Comparison of ENCODE assay signal across 9 cellular contexts in genomic region chrX:40167240-40168182, GRCh38.
DNase-seq lines count a peak whose midpoint lies in the region; ATAC-seq and TF ChIP-seq lines count a peak whose summit lies in the region.
"Had no signal": no experiment of that assay in that cellular context is flagged by ENCODE, and none has a peak within 500 bp of the region (broad histone marks: within the 10 kb centered on the region; RNA-seq: fewer than 3 reads in every experiment).

No MANE protein-coding gene starts in this region.

- peaks cover 2% of the 10 kb centered on the region for H3K36me3 Mint-ChIP-seq in activated CD8-positive, alpha-beta T cell treated with anti-CD3 and anti-CD28 coated beads for 36 hours (ENCODE audit: low read depth)

- intact Hi-C loops in activated CD8-positive, alpha-beta T cell treated with anti-CD3 and anti-CD28 coated beads for 36 hours (cut with micrococcal nuclease): no loop called here

- peak overlapping the region; percentile 5 to 45 for H3K4me3 ChIP-seq in right atrium auricular region
- H3K4me3 ChIP-seq in skeletal muscle tissue (ENCODE audit: low read length in 3 of 3): peak overlapping the region; percentile 24 to 67 (median 64)
- H3K4me3 ChIP-seq: A549 had no signal

- no peaks in the 10 kb centered on the region for H3K9me3 Mint-ChIP-seq in activated CD8-positive, alpha-beta T cell treated with anti-CD3 and anti-CD28 coated beads for 36 hours

- H3K27me3 Mint-ChIP-seq in activated CD8-positive, alpha-beta T cell treated with anti-CD3 and anti-CD28 coated beads for 36 hours: no peaks in the 10 kb centered on the region

- DNase-seq in NCI-H1417 (lab: John Stamatoyannopoulos, UW): peak; percentile 41 to 96 (median 87)
- DNase-seq in NCI-H1417 treated with DMSO at 0.1 percent for 48 hours (lab: John Stamatoyannopoulos, UW): no peak
- no peak for DNase-seq in activated CD8-positive, alpha-beta T cell treated with anti-CD3 and anti-CD28 coated beads for 36 hours
- DNase-seq in right atrium auricular region (ENCODE audit: low spot score): no peak
- no peak for DNase-seq in 8988T
- no peak for DNase-seq in SW480 (ENCODE audit: low spot score)

- H3K9me3 ChIP-seq in right atrium auricular region (no peaks in the 10 kb centered on the region), skeletal muscle tissue (ENCODE audit: control insufficient read depth in 3 of 3, low read length in 3 of 3) (no peaks in the 10 kb centered on the region)
- H3K9me3 ChIP-seq: A549 had no signal

- TF ChIP-seq CTCF in activated CD8-positive, alpha-beta T cell treated with anti-CD3 and anti-CD28 coated beads for 36 hours (IDR thresholded peaks at IDR 0.05): no peak
- no peak for TF ChIP-seq CTCF in right atrium auricular region (IDR thresholded peaks at IDR 0.05)

- H3K36me3 ChIP-seq in right atrium auricular region: no peaks in the 10 kb centered on the region
- no peaks in the 10 kb centered on the region for H3K36me3 ChIP-seq in skeletal muscle tissue (ENCODE audit: control insufficient read depth in 3 of 3, insufficient read depth in 3 of 3, low read length in 3 of 3)

- H3K27ac ChIP-seq in right atrium auricular region: no peak overlapping the region
- no peak overlapping the region for H3K27ac ChIP-seq in skeletal muscle tissue (ENCODE audit: low read depth, low read length)

- peaks cover 20% of the 10 kb centered on the region for H3K4me1 Mint-ChIP-seq in activated CD8-positive, alpha-beta T cell treated with anti-CD3 and anti-CD28 coated beads for 36 hours (ENCODE audit: low read depth)

- peak overlapping the region; percentile 74 for H3K27ac Mint-ChIP-seq in activated CD8-positive, alpha-beta T cell treated with anti-CD3 and anti-CD28 coated beads for 36 hours

- H3K4me3 Mint-ChIP-seq in activated CD8-positive, alpha-beta T cell treated with anti-CD3 and anti-CD28 coated beads for 36 hours: peak overlapping the region; percentile 67

- H3K27me3 ChIP-seq in right atrium auricular region (peaks cover 0 to 3% of the 10 kb centered on the region in 2 donors), skeletal muscle tissue (ENCODE audit: control insufficient read depth in 3 of 3, insufficient read depth in 3 of 3, low read length in 3 of 3) (peaks cover 0 to 50% (median 0%) of the 10 kb centered on the region in 3 donors)

- H3K9ac ChIP-seq in skeletal muscle tissue (ENCODE audit: low read depth in 1 of 3, low read length in 3 of 3): peak overlapping the region; percentile 12 to 70 (median 33)

- no peak for ATAC-seq in activated CD8-positive, alpha-beta T cell treated with anti-CD3 and anti-CD28 coated beads for 36 hours
- ATAC-seq in esophagus mucosa: no peak
- ATAC-seq: A549 had no signal

- peaks cover 0 to 44% of the 10 kb centered on the region in 2 donors for H3K4me1 ChIP-seq in right atrium auricular region
- H3K4me1 ChIP-seq in skeletal muscle tissue (ENCODE audit: control insufficient read depth in 3 of 3, insufficient read depth in 3 of 3, low read length in 3 of 3): peaks cover 7 to 17% (median 8%) of the 10 kb centered on the region in 3 donors

- POLR2A ChIA-PET in activated CD8-positive, alpha-beta T cell treated with anti-CD3 and anti-CD28 coated beads for 36 hours (lab: Charles Lee): interaction anchor here (0.9 to 1.2 kb wide), 5 partner anchors 10 to 307 kb away, joined by 3 to 4 read pairs (median 3); partner anchors contain the start of gene BCOR

- CTCF ChIA-PET in activated CD8-positive, alpha-beta T cell treated with anti-CD3 and anti-CD28 coated beads for 36 hours (lab: Charles Lee): interaction anchor here (0.8 to 2.3 kb wide), 5 partner anchors 15 to 297 kb away, joined by 3 to 6 read pairs (median 3); no protein-coding TSS in a partner anchor

Comparison
In these comparisons a context has a peak if more than half of its experiments do, and no peak if none do; other contexts are left out.
1. DNase-seq: peak in NCI-H1417 (3 of 3); none in NCI-H1417 treated with DMSO at 0.1 percent for 48 hours (single experiment), activated CD8-positive, alpha-beta T cell treated with anti-CD3 and anti-CD28 coated beads for 36 hours (single experiment), right atrium auricular region (single experiment), 8988T (single experiment) and SW480 (single experiment).